In the genomic region with DNA sequence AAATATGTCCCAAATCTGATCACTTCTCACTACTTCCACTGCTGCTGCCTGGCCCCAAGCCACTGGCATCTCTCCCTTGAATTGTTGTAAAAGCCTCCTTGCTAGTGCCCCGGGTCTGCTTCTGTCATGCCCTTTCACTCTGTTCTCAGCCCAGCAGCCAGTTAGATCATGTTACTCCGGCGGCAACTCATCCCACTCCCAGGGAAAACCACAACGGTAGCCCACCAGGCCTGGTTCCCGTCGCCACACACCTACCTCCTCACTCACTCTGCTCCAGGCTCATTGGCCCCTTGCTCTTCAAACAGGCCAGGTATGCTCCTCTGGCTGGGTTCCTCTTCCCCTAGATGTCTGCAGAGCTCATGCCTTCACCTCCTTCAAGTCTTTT, we compare ENCODE assay signal across 1 cellular context.
TF ChIP-seq lines count a peak whose summit lies in the region.

No MANE protein-coding gene starts in this region.

TF ChIP-seq in HCT116, 20 proteins besides CTCF, POLR2A, EP300 and RAD21:
- TF ChIP-seq SP1 (IDR thresholded peaks at IDR 0.05; ENCODE audit: low read depth) = no peak
- no peak for TF ChIP-seq CEBPB (IDR thresholded peaks at IDR 0.05; ENCODE audit: low read depth)
- no peak for TF ChIP-seq YY1 (IDR thresholded peaks at IDR 0.05; ENCODE audit: extremely low read depth, insufficient replicate concordance, low read depth, low read length)
- TF ChIP-seq EGR1 (IDR thresholded peaks at IDR 0.05; ENCODE audit: low read depth) = no peak
- TF ChIP-seq CBX3 (IDR thresholded peaks at IDR 0.05; ENCODE audit: low read depth) = no peak
- no peak for TF ChIP-seq SIN3A (IDR thresholded peaks at IDR 0.05; ENCODE audit: low read depth)
- TF ChIP-seq ELF1 (IDR thresholded peaks at IDR 0.05; ENCODE audit: borderline replicate concordance, low read depth) = no peak
